ENCODE assay signal across 8 cellular contexts in the genomic region with DNA sequence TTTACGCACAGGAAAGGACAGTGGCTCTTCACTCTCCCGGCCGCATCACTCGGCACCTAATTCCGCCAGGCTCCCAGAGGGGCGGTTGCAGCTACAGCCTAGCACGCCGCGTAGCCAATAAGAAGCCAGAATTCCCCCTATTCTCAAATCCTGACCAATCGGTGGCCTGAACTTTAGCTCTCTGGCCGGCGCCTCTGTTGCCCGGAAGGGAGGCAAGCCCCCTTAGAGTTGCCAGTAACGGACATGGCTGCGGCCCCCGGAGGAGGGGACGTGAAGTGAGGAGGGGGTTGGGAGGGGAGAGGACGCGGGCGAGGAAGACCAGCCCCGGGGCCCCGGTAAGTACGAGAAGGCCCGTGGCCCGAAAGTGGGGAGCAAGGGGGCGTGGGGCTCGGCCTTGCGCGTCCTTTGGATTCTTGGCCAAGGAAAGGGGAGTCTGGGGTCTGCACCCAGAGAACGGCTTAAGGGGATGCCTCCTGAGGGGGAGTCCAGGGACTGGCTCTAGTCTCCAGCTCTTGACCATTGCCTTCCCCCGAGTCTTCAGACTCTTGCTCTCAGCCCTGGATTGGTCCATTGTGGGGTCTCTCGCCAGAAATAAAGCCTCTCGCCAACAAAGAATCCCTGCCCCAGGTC. TPM values are rescaled to one million over a fixed set of nuclear protein-coding genes. Genes with fewer than 3 reads are reported as not detected.
DNase-seq lines count a peak whose midpoint lies in the region; ATAC-seq and TF ChIP-seq lines count a peak whose summit lies in the region.

A gene (plus strand): TSS at position 219 of the 630 bp plus-strand sequence. CDS start 15,271 bp downstream, outside the sequence.

- H4K8ac ChIP-seq in mesendoderm (ENCODE audit: low read depth, low read length), result peak within 1 kb of the TSS; percentile 77

- H3K23ac ChIP-seq in mesendoderm (ENCODE audit: low read length), result no peak within 1 kb of the TSS

- peak within 1 kb of the TSS; percentile 92 for H3K4me3 ChIP-seq in NT2/D1 (ENCODE audit: insufficient read length, low read depth)
- peak within 1 kb of the TSS; percentile 92 for H3K4me3 ChIP-seq in endodermal cell (ENCODE audit: low read length)
- H3K4me3 ChIP-seq in mesendoderm (ENCODE audit: low read length), result peak within 1 kb of the TSS; percentile 52

- CTCF ChIA-PET in activated CD8-positive, alpha-beta memory T cell treated with anti-CD3 and anti-CD28 coated beads, Interleukin-2, amount 10 ng/mL, durations not matched to agents 7 days and 5 days (lab: Charles Lee), result interaction anchor here (0.9 to 4.1 kb wide), 13 partner anchors 8 to 342 kb away, joined by 3 to 23 read pairs (median 5); a partner anchor contains a TSS

- peak within 1 kb of the TSS; percentile 84 for H3K18ac ChIP-seq in mesendoderm (ENCODE audit: low read length)

- H3K36me3 ChIP-seq in NT2/D1 (ENCODE audit: insufficient read depth, insufficient read length, low read length) (peaks cover 3% of the 10 kb centered on the region), endodermal cell (ENCODE audit: control insufficient read depth, insufficient read depth, low read length) (no peaks in the 10 kb centered on the region), mesendoderm (ENCODE audit: control insufficient read depth, insufficient read depth, low read length) (no peaks in the 10 kb centered on the region)

- no peaks in the 10 kb centered on the region for H3K27me3 Mint-ChIP-seq in activated CD8-positive, alpha-beta memory T cell treated with anti-CD3 and anti-CD28 coated beads, Interleukin-2, amount 10 ng/mL, durations not matched to agents 7 days and 5 days
- no peaks in the 10 kb centered on the region for H3K27me3 Mint-ChIP-seq in endodermal cell (ENCODE audit: insufficient read depth)

- WGBS in endodermal cell (ENCODE audit: insufficient coverage in 1 of 2, insufficient read length in 1 of 2), 2 experiments, result 0 to 1% methylated on average over 9 to 33 of the region's 33 CpGs
- no CpG with 5 or more reads among the region's 33 CpGs for WGBS in mesendoderm (ENCODE audit: extremely low coverage, insufficient coverage, low lambda C conversion rate)

- H3K27me3 ChIP-seq in NT2/D1 (ENCODE audit: insufficient read depth, insufficient read length) (no peaks in the 10 kb centered on the region), endodermal cell (ENCODE audit: control insufficient read depth, insufficient read depth, low read length, poor library complexity, severe bottlenecking) (no peaks in the 10 kb centered on the region), mesendoderm (ENCODE audit: insufficient read depth, low read length, poor library complexity) (no peaks in the 10 kb centered on the region)

- H3K9ac ChIP-seq in NT2/D1 (ENCODE audit: insufficient read length, low read depth) (peak within 1 kb of the TSS; percentile 94), endodermal cell (ENCODE audit: extremely low read depth, low read length, poor library complexity, severe bottlenecking) (peak within 1 kb of the TSS; percentile 83), mesendoderm (ENCODE audit: low read length) (peak within 1 kb of the TSS; percentile 94)

- H3K27ac ChIP-seq in endodermal cell (ENCODE audit: low read depth, low read length) (peak within 1 kb of the TSS; percentile 78), mesendoderm (ENCODE audit: low read depth, low read length) (peak within 1 kb of the TSS; percentile 42)

- ATAC-seq in GM21367 (IDR thresholded peaks at IDR 0.05; ENCODE audit: unreplicated experiment), result peak; percentile 92
- peak; percentile 99 for ATAC-seq in activated CD8-positive, alpha-beta memory T cell treated with anti-CD3 and anti-CD28 coated beads, Interleukin-2, amount 10 ng/mL, durations not matched to agents 7 days and 5 days

- H3K27ac Mint-ChIP-seq in activated CD8-positive, alpha-beta memory T cell treated with anti-CD3 and anti-CD28 coated beads, Interleukin-2, amount 10 ng/mL, durations not matched to agents 7 days and 5 days, result peak within 1 kb of the TSS; percentile 83
- H3K27ac Mint-ChIP-seq in endodermal cell, result peak within 1 kb of the TSS; percentile 94

- no peak within 1 kb of the TSS for H2BK5ac ChIP-seq in mesendoderm (ENCODE audit: low read length)

- peak within 1 kb of the TSS; percentile 72 for H4K5ac ChIP-seq in mesendoderm (ENCODE audit: low read length)

- H3K4me1 ChIP-seq in NT2/D1 (ENCODE audit: insufficient read depth, insufficient read length), result no peaks in the 10 kb centered on the region
- H3K4me1 ChIP-seq in endodermal cell (ENCODE audit: control insufficient read depth, insufficient read depth, low read length), result peaks cover 4% of the 10 kb centered on the region
- H3K4me1 ChIP-seq in mesendoderm (ENCODE audit: control insufficient read depth, low read depth, low read length), result peaks cover 4% of the 10 kb centered on the region

- peak within 1 kb of the TSS; percentile 77 for H3K4ac ChIP-seq in mesendoderm (ENCODE audit: low read depth, low read length)

- H3K79me2 ChIP-seq in mesendoderm (ENCODE audit: control insufficient read depth, insufficient read depth, low read length), result no peaks in the 10 kb centered on the region

- H3K9me3 ChIP-seq in NT2/D1 (ENCODE audit: insufficient read depth, low read length) (no peaks in the 10 kb centered on the region), endodermal cell (ENCODE audit: control insufficient read depth, low read length) (no peaks in the 10 kb centered on the region)

- no peak for TF ChIP-seq CTCF in endodermal cell (conservative IDR thresholded peaks at IDR 0.05)

- no peak within 1 kb of the TSS for H2AK5ac ChIP-seq in mesendoderm (ENCODE audit: low read length)

- no peak within 1 kb of the TSS for H2BK120ac ChIP-seq in mesendoderm (ENCODE audit: low read depth, low read length)

- peaks cover 43% of the 10 kb centered on the region for H3K4me1 Mint-ChIP-seq in activated CD8-positive, alpha-beta memory T cell treated with anti-CD3 and anti-CD28 coated beads, Interleukin-2, amount 10 ng/mL, durations not matched to agents 7 days and 5 days
- H3K4me1 Mint-ChIP-seq in endodermal cell, result peaks cover 31% of the 10 kb centered on the region

- no peak within 1 kb of the TSS for H2BK15ac ChIP-seq in mesendoderm (replicated peaks; ENCODE audit: low read depth)

- H3K79me1 ChIP-seq in mesendoderm (ENCODE audit: low read length), result no peaks in the 10 kb centered on the region

- peak; percentile 91 for DNase-seq in COLO829 (ENCODE audit: low spot score)
- DNase-seq in HUDEP-2 (lab: John Stamatoyannopoulos, UW; ENCODE audit: unreplicated experiment in 76 of 76), result peak in 75 of 76 experiments; percentile 32 to 97 (median 90)
- peak; percentile 93 for DNase-seq in NT2/D1 (ENCODE audit: low read depth, low spot score)
- peak; percentile 96 for DNase-seq in activated CD8-positive, alpha-beta memory T cell treated with anti-CD3 and anti-CD28 coated beads, Interleukin-2, amount 10 ng/mL, durations not matched to agents 7 days and 5 days
- peak; percentile 99 for DNase-seq in endodermal cell
- peak; percentile 99 for DNase-seq in mesendoderm
- DNase-seq in stimulated activated CD8-positive, alpha-beta memory T cell treated with anti-CD3 and anti-CD28 coated beads, Interleukin-15, amount 100 ng/mL, for 1 hour (ENCODE audit: low read depth), result peak; percentile 78

- peak within 1 kb of the TSS; percentile 88 for H3K4me2 ChIP-seq in mesendoderm (ENCODE audit: low read length)

- peak within 1 kb of the TSS; percentile 93 for H3K56ac ChIP-seq in mesendoderm (ENCODE audit: low read length)

- H3K9me3 Mint-ChIP-seq in activated CD8-positive, alpha-beta memory T cell treated with anti-CD3 and anti-CD28 coated beads, Interleukin-2, amount 10 ng/mL, durations not matched to agents 7 days and 5 days (ENCODE audit: low read depth), result no peaks in the 10 kb centered on the region
- H3K9me3 Mint-ChIP-seq in endodermal cell, result no peaks in the 10 kb centered on the region

- H3K36me3 Mint-ChIP-seq in activated CD8-positive, alpha-beta memory T cell treated with anti-CD3 and anti-CD28 coated beads, Interleukin-2, amount 10 ng/mL, durations not matched to agents 7 days and 5 days, result no peaks in the 10 kb centered on the region
- H3K36me3 Mint-ChIP-seq in endodermal cell (ENCODE audit: low read depth), result no peaks in the 10 kb centered on the region

- H3K4me3 Mint-ChIP-seq in activated CD8-positive, alpha-beta memory T cell treated with anti-CD3 and anti-CD28 coated beads, Interleukin-2, amount 10 ng/mL, durations not matched to agents 7 days and 5 days, result peak within 1 kb of the TSS; percentile 86
- peak within 1 kb of the TSS; percentile 74 for H3K4me3 Mint-ChIP-seq in endodermal cell

RNA-seq across cellular contexts. Expression of the gene that starts here (rescaled TPM):
- 100 to 1,000 TPM in 1 of 2 experiments, 10 to 100 TPM in 1; 83.7 to 106 TPM for total RNA-seq in activated CD8-positive, alpha-beta memory T cell treated with anti-CD3 and anti-CD28 coated beads, Interleukin-2, amount 10 ng/mL, durations not matched to agents 7 days and 5 days
- 100 to 1,000 TPM in 1 of 2 donors, 10 to 100 TPM in 1; 96.0 to 106 TPM for total RNA-seq in endodermal cell
- polyA plus RNA-seq in endodermal cell (2013, experiment 1 of 2), result 90.8 TPM
- polyA plus RNA-seq in endodermal cell (2013, experiment 2 of 2), result 82.1 TPM
- polyA plus RNA-seq in mesendoderm (2013, experiment 1 of 2), result 32.9 TPM
- 32.7 TPM for polyA plus RNA-seq in mesendoderm (2013, experiment 2 of 2)

Comparison
In these comparisons a context has a peak if more than half of its experiments do, and no peak if none do; other contexts are left out.
1. Peak in every context shown above with its lines: DNase-seq, ATAC-seq, H3K4me3 ChIP-seq and H3K27ac ChIP-seq.